In the genomic region with DNA sequence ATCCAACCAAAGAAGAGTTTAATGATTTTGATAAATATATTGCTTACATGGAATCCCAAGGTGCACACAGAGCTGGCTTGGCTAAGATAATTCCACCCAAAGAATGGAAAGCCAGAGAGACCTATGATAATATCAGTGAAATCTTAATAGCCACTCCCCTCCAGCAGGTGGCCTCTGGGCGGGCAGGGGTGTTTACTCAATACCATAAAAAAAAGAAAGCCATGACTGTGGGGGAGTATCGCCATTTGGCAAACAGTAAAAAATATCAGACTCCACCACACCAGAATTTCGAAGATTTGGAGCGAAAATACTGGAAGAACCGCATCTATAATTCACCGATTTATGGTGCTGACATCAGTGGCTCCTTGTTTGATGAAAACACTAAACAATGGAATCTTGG, we compare ENCODE assay signal across 2 cellular contexts.
TF ChIP-seq lines count a peak whose summit lies in the region.

No MANE protein-coding gene starts in this region.

TF ChIP-seq in SK-N-SH, 30 proteins besides CTCF, POLR2A, EP300 and RAD21 (continued from another document):
- TF ChIP-seq, protein P1, sequence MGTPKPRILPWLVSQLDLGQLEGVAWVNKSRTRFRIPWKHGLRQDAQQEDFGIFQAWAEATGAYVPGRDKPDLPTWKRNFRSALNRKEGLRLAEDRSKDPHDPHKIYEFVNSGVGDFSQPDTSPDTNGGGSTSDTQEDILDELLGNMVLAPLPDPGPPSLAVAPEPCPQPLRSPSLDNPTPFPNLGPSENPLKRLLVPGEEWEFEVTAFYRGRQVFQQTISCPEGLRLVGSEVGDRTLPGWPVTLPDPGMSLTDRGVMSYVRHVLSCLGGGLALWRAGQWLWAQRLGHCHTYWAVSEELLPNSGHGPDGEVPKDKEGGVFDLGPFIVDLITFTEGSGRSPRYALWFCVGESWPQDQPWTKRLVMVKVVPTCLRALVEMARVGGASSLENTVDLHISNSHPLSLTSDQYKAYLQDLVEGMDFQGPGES (IDR thresholded peaks at IDR 0.05; ENCODE audit: low read depth, low read length) = no peak
- TF ChIP-seq YY1 (IDR thresholded peaks at IDR 0.05; ENCODE audit: low read depth) (no peak), TEAD4 (IDR thresholded peaks at IDR 0.05; ENCODE audit: borderline replicate concordance, insufficient read depth) (no peak), ELF1 (IDR thresholded peaks at IDR 0.05) (no peak), FOSL2 (IDR thresholded peaks at IDR 0.05; ENCODE audit: borderline replicate concordance, low read depth) (no peak), JUND (IDR thresholded peaks at IDR 0.05) (no peak), NRF1 (IDR thresholded peaks at IDR 0.05; ENCODE audit: low read depth, low read length) (no peak), TAF1 (IDR thresholded peaks at IDR 0.05; ENCODE audit: borderline replicate concordance, low read depth, low read length) (no peak), FOXM1 (IDR thresholded peaks at IDR 0.05; ENCODE audit: low read depth) (no peak), POLR2AphosphoS5 (IDR thresholded peaks at IDR 0.05; ENCODE audit: low read depth, low read length) (no peak)
- TF ChIP-seq, protein P2, sequence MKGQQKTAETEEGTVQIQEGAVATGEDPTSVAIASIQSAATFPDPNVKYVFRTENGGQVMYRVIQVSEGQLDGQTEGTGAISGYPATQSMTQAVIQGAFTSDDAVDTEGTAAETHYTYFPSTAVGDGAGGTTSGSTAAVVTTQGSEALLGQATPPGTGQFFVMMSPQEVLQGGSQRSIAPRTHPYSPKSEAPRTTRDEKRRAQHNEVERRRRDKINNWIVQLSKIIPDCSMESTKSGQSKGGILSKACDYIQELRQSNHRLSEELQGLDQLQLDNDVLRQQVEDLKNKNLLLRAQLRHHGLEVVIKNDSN (IDR thresholded peaks at IDR 0.05; ENCODE audit: borderline replicate concordance, low read depth) = no peak
- TF ChIP-seq, protein P3, sequence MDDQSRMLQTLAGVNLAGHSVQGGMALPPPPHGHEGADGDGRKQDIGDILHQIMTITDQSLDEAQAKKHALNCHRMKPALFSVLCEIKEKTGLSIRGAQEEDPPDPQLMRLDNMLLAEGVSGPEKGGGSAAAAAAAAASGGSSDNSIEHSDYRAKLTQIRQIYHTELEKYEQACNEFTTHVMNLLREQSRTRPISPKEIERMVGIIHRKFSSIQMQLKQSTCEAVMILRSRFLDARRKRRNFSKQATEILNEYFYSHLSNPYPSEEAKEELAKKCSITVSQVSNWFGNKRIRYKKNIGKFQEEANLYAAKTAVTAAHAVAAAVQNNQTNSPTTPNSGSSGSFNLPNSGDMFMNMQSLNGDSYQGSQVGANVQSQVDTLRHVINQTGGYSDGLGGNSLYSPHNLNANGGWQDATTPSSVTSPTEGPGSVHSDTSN (IDR thresholded peaks at IDR 0.05) = no peak
TF ChIP-seq in SK-N-SH: peak in this region for 0.

TF ChIP-seq in SK-N-SH treated with all-trans-retinoic acid at 6 μM for 48 hours, 23 proteins besides CTCF, POLR2A, EP300 and RAD21 (continued from another document):
- TF ChIP-seq, protein P4, sequence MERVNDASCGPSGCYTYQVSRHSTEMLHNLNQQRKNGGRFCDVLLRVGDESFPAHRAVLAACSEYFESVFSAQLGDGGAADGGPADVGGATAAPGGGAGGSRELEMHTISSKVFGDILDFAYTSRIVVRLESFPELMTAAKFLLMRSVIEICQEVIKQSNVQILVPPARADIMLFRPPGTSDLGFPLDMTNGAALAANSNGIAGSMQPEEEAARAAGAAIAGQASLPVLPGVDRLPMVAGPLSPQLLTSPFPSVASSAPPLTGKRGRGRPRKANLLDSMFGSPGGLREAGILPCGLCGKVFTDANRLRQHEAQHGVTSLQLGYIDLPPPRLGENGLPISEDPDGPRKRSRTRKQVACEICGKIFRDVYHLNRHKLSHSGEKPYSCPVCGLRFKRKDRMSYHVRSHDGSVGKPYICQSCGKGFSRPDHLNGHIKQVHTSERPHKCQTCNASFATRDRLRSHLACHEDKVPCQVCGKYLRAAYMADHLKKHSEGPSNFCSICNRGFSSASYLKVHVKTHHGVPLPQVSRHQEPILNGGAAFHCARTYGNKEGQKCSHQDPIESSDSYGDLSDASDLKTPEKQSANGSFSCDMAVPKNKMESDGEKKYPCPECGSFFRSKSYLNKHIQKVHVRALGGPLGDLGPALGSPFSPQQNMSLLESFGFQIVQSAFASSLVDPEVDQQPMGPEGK (CRISPR knock-in tag; IDR thresholded peaks at IDR 0.05; ENCODE audit: borderline replicate concordance) = no peak
- no peak for TF ChIP-seq GLIS3 (CRISPR knock-in tag; IDR thresholded peaks at IDR 0.05)
- no peak for TF ChIP-seq ZNF8 (CRISPR knock-in tag; IDR thresholded peaks at IDR 0.05)
- TF ChIP-seq BACH2 (CRISPR knock-in tag; IDR thresholded peaks at IDR 0.05; ENCODE audit: borderline replicate concordance) = no peak
- TF ChIP-seq ESRRG (CRISPR knock-in tag; IDR thresholded peaks at IDR 0.05) = no peak
- TF ChIP-seq, protein P5, sequence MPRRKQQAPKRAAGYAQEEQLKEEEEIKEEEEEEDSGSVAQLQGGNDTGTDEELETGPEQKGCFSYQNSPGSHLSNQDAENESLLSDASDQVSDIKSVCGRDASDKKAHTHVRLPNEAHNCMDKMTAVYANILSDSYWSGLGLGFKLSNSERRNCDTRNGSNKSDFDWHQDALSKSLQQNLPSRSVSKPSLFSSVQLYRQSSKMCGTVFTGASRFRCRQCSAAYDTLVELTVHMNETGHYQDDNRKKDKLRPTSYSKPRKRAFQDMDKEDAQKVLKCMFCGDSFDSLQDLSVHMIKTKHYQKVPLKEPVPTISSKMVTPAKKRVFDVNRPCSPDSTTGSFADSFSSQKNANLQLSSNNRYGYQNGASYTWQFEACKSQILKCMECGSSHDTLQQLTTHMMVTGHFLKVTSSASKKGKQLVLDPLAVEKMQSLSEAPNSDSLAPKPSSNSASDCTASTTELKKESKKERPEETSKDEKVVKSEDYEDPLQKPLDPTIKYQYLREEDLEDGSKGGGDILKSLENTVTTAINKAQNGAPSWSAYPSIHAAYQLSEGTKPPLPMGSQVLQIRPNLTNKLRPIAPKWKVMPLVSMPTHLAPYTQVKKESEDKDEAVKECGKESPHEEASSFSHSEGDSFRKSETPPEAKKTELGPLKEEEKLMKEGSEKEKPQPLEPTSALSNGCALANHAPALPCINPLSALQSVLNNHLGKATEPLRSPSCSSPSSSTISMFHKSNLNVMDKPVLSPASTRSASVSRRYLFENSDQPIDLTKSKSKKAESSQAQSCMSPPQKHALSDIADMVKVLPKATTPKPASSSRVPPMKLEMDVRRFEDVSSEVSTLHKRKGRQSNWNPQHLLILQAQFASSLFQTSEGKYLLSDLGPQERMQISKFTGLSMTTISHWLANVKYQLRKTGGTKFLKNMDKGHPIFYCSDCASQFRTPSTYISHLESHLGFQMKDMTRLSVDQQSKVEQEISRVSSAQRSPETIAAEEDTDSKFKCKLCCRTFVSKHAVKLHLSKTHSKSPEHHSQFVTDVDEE (CRISPR knock-in tag; IDR thresholded peaks at IDR 0.05) = no peak
- TF ChIP-seq, protein P6, sequence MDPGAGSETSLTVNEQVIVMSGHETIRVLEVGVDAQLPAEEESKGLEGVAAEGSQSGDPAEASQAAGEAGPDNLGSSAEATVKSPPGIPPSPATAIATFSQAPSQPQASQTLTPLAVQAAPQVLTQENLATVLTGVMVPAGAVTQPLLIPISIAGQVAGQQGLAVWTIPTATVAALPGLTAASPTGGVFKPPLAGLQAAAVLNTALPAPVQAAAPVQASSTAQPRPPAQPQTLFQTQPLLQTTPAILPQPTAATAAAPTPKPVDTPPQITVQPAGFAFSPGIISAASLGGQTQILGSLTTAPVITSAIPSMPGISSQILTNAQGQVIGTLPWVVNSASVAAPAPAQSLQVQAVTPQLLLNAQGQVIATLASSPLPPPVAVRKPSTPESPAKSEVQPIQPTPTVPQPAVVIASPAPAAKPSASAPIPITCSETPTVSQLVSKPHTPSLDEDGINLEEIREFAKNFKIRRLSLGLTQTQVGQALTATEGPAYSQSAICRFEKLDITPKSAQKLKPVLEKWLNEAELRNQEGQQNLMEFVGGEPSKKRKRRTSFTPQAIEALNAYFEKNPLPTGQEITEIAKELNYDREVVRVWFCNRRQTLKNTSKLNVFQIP (CRISPR knock-in tag; IDR thresholded peaks at IDR 0.05; ENCODE audit: borderline replicate concordance, low read depth) = no peak
- TF ChIP-seq ARNTL (CRISPR knock-in tag; IDR thresholded peaks at IDR 0.05; ENCODE audit: borderline replicate concordance, low read depth) = no peak
- no peak for TF ChIP-seq RARB (CRISPR knock-in tag; IDR thresholded peaks at IDR 0.05)
- no peak for TF ChIP-seq CSDC2 (CRISPR knock-in tag; IDR thresholded peaks at IDR 0.05)
